23 cellular contexts compared by ENCODE assay signal in the genomic region with DNA sequence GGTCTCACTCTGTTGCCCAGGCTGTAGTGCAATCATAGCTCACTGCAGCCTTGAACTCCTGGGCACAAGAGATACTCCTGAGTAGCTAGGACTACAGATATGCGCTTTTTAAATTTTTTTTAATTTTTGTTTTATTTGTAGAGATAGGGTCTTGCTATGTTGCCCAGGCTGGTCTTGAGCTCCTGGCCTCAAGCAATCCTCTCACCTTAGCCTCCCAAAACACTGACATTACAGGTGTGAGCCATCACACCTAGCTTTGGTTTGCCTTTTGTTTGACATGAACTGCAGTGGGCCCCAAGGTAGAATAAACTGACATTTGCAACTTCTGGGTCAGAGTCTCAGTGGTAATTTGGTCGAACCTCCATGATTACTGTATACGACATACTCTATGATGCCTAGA. TPM values are rescaled to one million over a fixed set of nuclear protein-coding genes. Genes with fewer than 3 reads are reported as not detected.
DNase-seq lines count a peak whose midpoint lies in the region; ATAC-seq, FAIRE-seq and TF ChIP-seq lines count a peak whose summit lies in the region.
"Had no signal": no experiment of that assay in that cellular context is flagged by ENCODE, and none has a peak within 500 bp of the region (broad histone marks: within the 10 kb centered on the region; RNA-seq: fewer than 3 reads in every experiment).

No MANE protein-coding gene starts in this region.

- ATAC-seq in HepG2 (no peak), right lobe of liver (no peak), K562 (no peak)
- ATAC-seq: GM12878 had no signal

- intact Hi-C loops in HepG2 (cut with micrococcal nuclease; ENCODE audit: unreplicated experiment), result no loop called here
- intact Hi-C loops in right lobe of liver (cut with DNase I), result no loop called here
- intact Hi-C loops in K562 (cut with micrococcal nuclease), result no loop called here

- H3K27me3 ChIP-seq in HepG2 (ENCODE audit: control insufficient read depth in 1 of 2, insufficient read depth in 2 of 2, low read length in 2 of 2) (no peaks in the 10 kb centered on the region), right lobe of liver (no peaks in the 10 kb centered on the region), K562 (ENCODE audit: control insufficient read depth in 2 of 2, insufficient read depth in 2 of 2, low read length in 2 of 2) (no peaks in the 10 kb centered on the region)
- H3K27me3 ChIP-seq: BE2C, BLaER1 had no signal

- H4K20me1 ChIP-seq in HepG2 (ENCODE audit: insufficient read depth, low read length), result no peaks in the 10 kb centered on the region
- H4K20me1 ChIP-seq in K562 (replicated peaks; ENCODE audit: control insufficient read depth, insufficient read depth, low read length), result no peaks in the 10 kb centered on the region
- H4K20me1 ChIP-seq: BLaER1 had no signal

- FAIRE-seq in HepG2 (lab: Jason Lieb, UNC) (no peak), K562 (lab: Jason Lieb, UNC) (no peak)
- FAIRE-seq: A204.1, GM12878, GM18507 had no signal

- CTCF ChIA-PET in HepG2 (lab: Yijun Ruan, JAX; ENCODE audit: low intra/inter-chr PET ratio, low total read pairs), result no interaction called here
- CTCF ChIA-PET in K562 (lab: Yijun Ruan, JAX; ENCODE audit: low intra/inter-chr PET ratio), result no interaction called here

- 62% methylated on average over 3 of the region's 3 CpGs for WGBS in HepG2 (ENCODE audit: low lambda C conversion rate)
- 86% methylated on average over 3 of the region's 3 CpGs for WGBS in right lobe of liver (ENCODE audit: insufficient coverage, low coverage, low lambda C conversion rate, missing lambda C conversion rate)
- WGBS in K562 (ENCODE audit: insufficient coverage, low coverage, missing lambda C conversion rate), result 67% methylated on average over 3 of the region's 3 CpGs

- no peak for TF ChIP-seq POLR2A in HepG2 (IDR thresholded peaks at IDR 0.05; ENCODE audit: insufficient read depth in 1 of 2, low read depth in 2 of 2, low read length in 2 of 2)
- no peak for TF ChIP-seq POLR2A in right lobe of liver (IDR thresholded peaks at IDR 0.05)
- no peak for TF ChIP-seq POLR2A in K562 (conservative IDR thresholded peaks at IDR 0.05)

- no peak overlapping the region for H3K4me2 ChIP-seq in HepG2 (ENCODE audit: low read depth, low read length)
- H3K4me2 ChIP-seq in K562 (ENCODE audit: insufficient read depth, low read length), result no peak overlapping the region

- H3K4me3 ChIP-seq in HepG2 (replicated peaks in 1 of 3; ENCODE audit: insufficient read depth in 1 of 3, low read depth in 2 of 3, low read length in 3 of 3), result no peak overlapping the region
- no peak overlapping the region for H3K4me3 ChIP-seq in right lobe of liver
- H3K4me3 ChIP-seq in K562, result no peak overlapping the region
- H3K4me3 ChIP-seq: BLaER1, GM12878 had no signal

- H3K4me1 ChIP-seq in HepG2 (ENCODE audit: insufficient read depth, low read length), result peaks cover 41% of the 10 kb centered on the region
- no peaks in the 10 kb centered on the region for H3K4me1 ChIP-seq in right lobe of liver
- peaks cover 0 to 8% of the 10 kb centered on the region in 2 experiments; a peak in 2 of 5 replicates for H3K4me1 ChIP-seq in K562 (replicated peaks in 1 of 2; ENCODE audit: control insufficient read depth in 2 of 2, insufficient read depth in 2 of 2, low read length in 2 of 2)
- H3K4me1 ChIP-seq: BE2C had no signal

- H3K79me2 ChIP-seq in HepG2 (ENCODE audit: insufficient read depth, low read length) (no peaks in the 10 kb centered on the region), K562 (ENCODE audit: control insufficient read depth, insufficient read depth, low read length) (no peaks in the 10 kb centered on the region)

- TF ChIP-seq EP300 in HepG2 (IDR thresholded peaks at IDR 0.05; ENCODE audit: low read depth in 2 of 2, low read length in 2 of 2) (no peak), HepG2 (CRISPR knock-in tag; IDR thresholded peaks at IDR 0.05; ENCODE audit: borderline replicate concordance) (no peak), K562 (IDR thresholded peaks at IDR 0.05; ENCODE audit: low read length) (no peak)

- TF ChIP-seq CTCF in HepG2 (CRISPR knock-in tag; IDR thresholded peaks at IDR 0.05), result no peak
- no peak for TF ChIP-seq CTCF in right lobe of liver (IDR thresholded peaks at IDR 0.05)
- TF ChIP-seq CTCF in K562 (IDR thresholded peaks at IDR 0.05 in 2 of 3, conservative IDR thresholded peaks at IDR 0.05 in 1 of 3; ENCODE audit: insufficient read depth in 2 of 3, low read depth in 1 of 3, low read length in 3 of 3), result no peak

- no peak overlapping the region for H3K27ac ChIP-seq in HepG2 (ENCODE audit: extremely low read length, insufficient read depth, low read length)
- no peak overlapping the region for H3K27ac ChIP-seq in right lobe of liver
- no peak overlapping the region for H3K27ac ChIP-seq in K562 (ENCODE audit: extremely low read depth, low read depth, low read length)
- H3K27ac ChIP-seq: BLaER1 had no signal

- no peak for DNase-seq in HepG2 (ENCODE audit: low spot score)
- no peak for DNase-seq in right lobe of liver
- no peak for DNase-seq in K562 (ENCODE audit: extremely low read depth in 1 of 4, low spot score in 3 of 4)
- no peak for DNase-seq in NCI-H1694 (lab: John Stamatoyannopoulos, UW)
- DNase-seq: 8988T; ACHN; BE2C; C1 segment of cervical spinal cord; CD4-positive, alpha-beta memory T cell; CD4-positive, CD25-positive, alpha-beta regulatory T cell; CD8-positive, alpha-beta memory T cell; COR-L47; DMS 273 treated with DMSO at 0.1 percent for 48 hours; DMS153; DMS53; DMS79; DND-41; EL; GDM1 had no signal

- no peaks in the 10 kb centered on the region for H3K36me3 ChIP-seq in HepG2 (replicated peaks in 1 of 2; ENCODE audit: control insufficient read depth in 1 of 2, insufficient read depth in 2 of 2, low read length in 2 of 2)
- no peaks in the 10 kb centered on the region for H3K36me3 ChIP-seq in right lobe of liver
- H3K36me3 ChIP-seq in K562 (ENCODE audit: control insufficient read depth, insufficient read depth, low read length), result no peaks in the 10 kb centered on the region
- H3K36me3 ChIP-seq: BE2C, BLaER1 had no signal

- BruUV-seq in HepG2 (replicated peaks; lab: Mats Ljungman, UMichigan) (no TSS peak), K562 (replicated peaks; lab: Mats Ljungman, UMichigan) (no TSS peak)

- H2AFZ ChIP-seq in HepG2 (ENCODE audit: low read length) (no peak overlapping the region), K562 (ENCODE audit: low read depth, low read length) (no peak overlapping the region)

- in situ Hi-C loops in HepG2 (cut with HindIII; ENCODE audit: extremely low pct_ligation_motif_present, low pct_unique_long_range_greater_than_20kb), result no loop called here
- in situ Hi-C loops in K562 (cut with MboI), result no loop called here

- no peaks in the 10 kb centered on the region for H3K9me3 ChIP-seq in HepG2 (ENCODE audit: low read length)
- no peaks in the 10 kb centered on the region for H3K9me3 ChIP-seq in right lobe of liver
- H3K9me3 ChIP-seq in K562 (replicated peaks; ENCODE audit: control insufficient read depth, insufficient read depth, low read depth, low read length), result no peaks in the 10 kb centered on the region
- H3K9me3 ChIP-seq: BE2C, BLaER1 had no signal

- POLR2A ChIA-PET in HepG2 (lab: Yijun Ruan, JAX) (no interaction called here), K562 (lab: Yijun Ruan, JAX) (interaction anchor here (0.6 to 2.2 kb wide), 2 partner anchors 8 to 514 kb away, joined by 3 to 7 read pairs; a partner anchor contains a TSS)

- no peak for TF ChIP-seq RAD21 in HepG2 (CRISPR knock-in tag; IDR thresholded peaks at IDR 0.05)
- TF ChIP-seq RAD21 in K562 (CRISPR knock-in tag; conservative IDR thresholded peaks at IDR 0.05 in 1 of 2, IDR thresholded peaks at IDR 0.05 in 1 of 2), result no peak

- no peaks in the 10 kb centered on the region for H3K9me1 ChIP-seq in K562 (ENCODE audit: control insufficient read depth, insufficient read depth, low read length)

- H3K9ac ChIP-seq in HepG2 (ENCODE audit: insufficient read depth, low read depth, low read length), result no peak overlapping the region
- no peak overlapping the region for H3K9ac ChIP-seq in K562 (ENCODE audit: insufficient read depth in 1 of 2, low read depth in 2 of 2, low read length in 2 of 2)
- H3K9ac ChIP-seq: BLaER1 had no signal

RNA-seq across cellular contexts. Expression of a gene that starts 7.9 kb away (rescaled TPM):
- total RNA-seq in HepG2 (2016; rRNA removed; fragmentation: Illumina TruSeq; extraction: Trizol), result 33.0 and 67.1 TPM in 2 replicates
- 7.8 and 8.7 TPM in 2 replicates for total RNA-seq in HepG2 (2016; cell fraction: cytosol; rRNA removed; fragmentation: Illumina TruSeq; extraction: Trizol; ENCODE audit: low read depth)
- total RNA-seq in HepG2 (2016; cell fraction: insoluble cytoplasmic fraction; rRNA removed; fragmentation: Illumina TruSeq; extraction: Trizol), result 35.9 and 65.9 TPM in 2 replicates
- 12.8 and 15.8 TPM in 2 replicates for total RNA-seq in HepG2 (2016; cell fraction: membrane; rRNA removed; fragmentation: Illumina TruSeq; extraction: Trizol)
- 56.9 and 66.9 TPM in 2 replicates for total RNA-seq in HepG2 (2016; cell fraction: nucleus; rRNA removed; fragmentation: Illumina TruSeq; extraction: Trizol)
- 113 and 128 TPM in 2 replicates for polyA plus RNA-seq in HepG2 (2011; rRNA removed)
- polyA plus RNA-seq in HepG2 (2011; cell fraction: cytosol; rRNA removed), result 84.8 and 112 TPM in 2 replicates
- polyA plus RNA-seq in HepG2 (2011; cell fraction: nucleus; rRNA removed), result 44.6 and 56.4 TPM in 2 replicates
- polyA plus RNA-seq in HepG2 (2012), result 68.1 and 93.6 TPM in 2 replicates
- polyA plus RNA-seq in HepG2 (2016; cell fraction: cytosol; fragmentation: Illumina TruSeq; extraction: Trizol; ENCODE audit: low read depth), result 5.5 and 5.9 TPM in 2 replicates
- polyA plus RNA-seq in HepG2 (2016; cell fraction: insoluble cytoplasmic fraction; fragmentation: Illumina TruSeq; extraction: Trizol; ENCODE audit: low read depth), result 29.1 and 32.5 TPM in 2 replicates
- polyA plus RNA-seq in HepG2 (2016; cell fraction: membrane; fragmentation: Illumina TruSeq; extraction: Trizol; ENCODE audit: low read depth), result 10.1 and 10.8 TPM in 2 replicates
- 67.7 and 72.3 TPM in 2 replicates for polyA plus RNA-seq in HepG2 (2016; cell fraction: nucleus; fragmentation: Illumina TruSeq; extraction: Trizol; ENCODE audit: insufficient read depth, low read depth)
- 68.3 and 118 TPM in 2 replicates for polyA minus RNA-seq in HepG2 (2011; rRNA and poly(A)+ RNA removed; ENCODE audit: low replicate concordance)
- 52.8 and 100 TPM in 2 replicates for polyA minus RNA-seq in HepG2 (2011; cell fraction: cytosol; rRNA and poly(A)+ RNA removed)
- polyA minus RNA-seq in HepG2 (2011; cell fraction: nucleus; rRNA and poly(A)+ RNA removed), result 33.3 and 50.8 TPM in 2 replicates
- 10 to 100 TPM; 42.7 to 52.7 (median 49.4) TPM for total RNA-seq in right lobe of liver
- total RNA-seq in K562 (2011; cell fraction: chromatin; rRNA removed; ENCODE audit: low replicate concordance), result 79.2 and 97.0 TPM in 2 replicates
- total RNA-seq in K562 (2011; cell fraction: nucleolus; rRNA removed), result 133 and 137 TPM in 2 replicates
- total RNA-seq in K562 (2011; cell fraction: nucleoplasm; rRNA removed), result 92.6 and 108 TPM in 2 replicates
- total RNA-seq in K562 (2014; rRNA removed), result 32.2 and 37.6 TPM in 2 replicates
- 36.3 and 44.2 TPM in 2 replicates for total RNA-seq in K562 (2014; rRNA removed; fragmentation: Illumina TruSeq; extraction: Trizol)
- total RNA-seq in K562 (2015; rRNA removed; fragmentation: Illumina TruSeq; extraction: Trizol), result 49.1 and 49.2 TPM in 2 replicates
- total RNA-seq in K562 (2021), result 59.8 and 62.5 TPM in 2 replicates
- polyA plus RNA-seq in K562 (2011; rRNA removed), result 46.3 and 69.6 TPM in 2 replicates
- polyA plus RNA-seq in K562 (2011; cell fraction: cytosol; rRNA removed), result 57.6 and 65.0 TPM in 2 replicates
- 48.7 and 58.2 TPM in 2 replicates for polyA plus RNA-seq in K562 (2011; cell fraction: nucleus; rRNA removed)
- polyA plus RNA-seq in K562 (2012), result 56.7 and 94.0 TPM in 2 replicates
- polyA plus RNA-seq in K562 (2014; fragmentation: Illumina TruSeq; extraction: Trizol), result 54.3 and 62.1 TPM in 2 replicates
- polyA plus RNA-seq in K562 (2014; fragmentation: Nextera tagmentation; extraction: Ambion mirVana), result 10 to 100 TPM; 77.6 to 85.9 TPM
- polyA plus RNA-seq in K562 (2014; rRNA removed), result 33.5 and 33.7 TPM in 2 replicates
- polyA minus RNA-seq in K562 (2011; rRNA and poly(A)+ RNA removed), result 54.1 and 65.3 TPM in 2 replicates
- 44.3 and 55.8 TPM in 2 replicates for polyA minus RNA-seq in K562 (2011; cell fraction: cytosol; rRNA and poly(A)+ RNA removed)
- 30.4 and 50.2 TPM in 2 replicates for polyA minus RNA-seq in K562 (2011; cell fraction: nucleus; rRNA and poly(A)+ RNA removed)

RNA-seq across cellular contexts. Expression of a gene that starts 7.9 kb away (rescaled TPM):
- 4.4 and 5.7 TPM in 2 replicates for total RNA-seq in HepG2 (2016; rRNA removed; fragmentation: Illumina TruSeq; extraction: Trizol)
- total RNA-seq in HepG2 (2016; cell fraction: cytosol; rRNA removed; fragmentation: Illumina TruSeq; extraction: Trizol; ENCODE audit: low read depth), result 0.26 and 0.40 TPM in 2 replicates
- total RNA-seq in HepG2 (2016; cell fraction: insoluble cytoplasmic fraction; rRNA removed; fragmentation: Illumina TruSeq; extraction: Trizol), result 4.5 and 5.9 TPM in 2 replicates
- total RNA-seq in HepG2 (2016; cell fraction: membrane; rRNA removed; fragmentation: Illumina TruSeq; extraction: Trizol), result 1.4 and 1.6 TPM in 2 replicates
- 11.1 and 12.5 TPM in 2 replicates for total RNA-seq in HepG2 (2016; cell fraction: nucleus; rRNA removed; fragmentation: Illumina TruSeq; extraction: Trizol)
- polyA plus RNA-seq in HepG2 (2011; rRNA removed), result 1.8 and 1.9 TPM in 2 replicates
- 1.6 and 1.8 TPM in 2 replicates for polyA plus RNA-seq in HepG2 (2011; cell fraction: cytosol; rRNA removed)
- polyA plus RNA-seq in HepG2 (2011; cell fraction: nucleus; rRNA removed), result 5.0 and 5.7 TPM in 2 replicates
- polyA plus RNA-seq in HepG2 (2012), result 0.65 and 0.80 TPM in 2 replicates
- polyA plus RNA-seq in HepG2 (2016; cell fraction: cytosol; fragmentation: Illumina TruSeq; extraction: Trizol; ENCODE audit: low read depth), result 0.08 and 0.10 TPM in 2 replicates
- 0.82 and 0.84 TPM in 2 replicates for polyA plus RNA-seq in HepG2 (2016; cell fraction: insoluble cytoplasmic fraction; fragmentation: Illumina TruSeq; extraction: Trizol; ENCODE audit: low read depth)
- polyA plus RNA-seq in HepG2 (2016; cell fraction: membrane; fragmentation: Illumina TruSeq; extraction: Trizol; ENCODE audit: low read depth), result 0.21 and 0.29 TPM in 2 replicates
- polyA plus RNA-seq in HepG2 (2016; cell fraction: nucleus; fragmentation: Illumina TruSeq; extraction: Trizol; ENCODE audit: insufficient read depth, low read depth), result 1.8 and 2.0 TPM in 2 replicates
- 22.3 and 28.3 TPM in 2 replicates for polyA minus RNA-seq in HepG2 (2011; rRNA and poly(A)+ RNA removed; ENCODE audit: low replicate concordance)
- polyA minus RNA-seq in HepG2 (2011; cell fraction: cytosol; rRNA and poly(A)+ RNA removed), result 6.1 and 6.3 TPM in 2 replicates
- polyA minus RNA-seq in HepG2 (2011; cell fraction: nucleus; rRNA and poly(A)+ RNA removed), result 14.9 and 19.1 TPM in 2 replicates
- 1 to 10 TPM; 2.8 to 3.8 (median 3.4) TPM for total RNA-seq in right lobe of liver
- total RNA-seq in K562 (2011; cell fraction: chromatin; rRNA removed; ENCODE audit: low replicate concordance), result 40.9 and 48.8 TPM in 2 replicates
- total RNA-seq in K562 (2011; cell fraction: nucleolus; rRNA removed), result 39.2 and 40.9 TPM in 2 replicates
- total RNA-seq in K562 (2011; cell fraction: nucleoplasm; rRNA removed), result 41.9 and 44.7 TPM in 2 replicates
- total RNA-seq in K562 (2014; rRNA removed), result 3.1 and 4.7 TPM in 2 replicates
- total RNA-seq in K562 (2014; rRNA removed; fragmentation: Illumina TruSeq; extraction: Trizol), result 4.5 and 5.2 TPM in 2 replicates
- total RNA-seq in K562 (2015; rRNA removed; fragmentation: Illumina TruSeq; extraction: Trizol), result 5.8 and 5.9 TPM in 2 replicates
- 8.0 and 8.4 TPM in 2 replicates for total RNA-seq in K562 (2021)
- 3.2 and 4.6 TPM in 2 replicates for polyA plus RNA-seq in K562 (2011; rRNA removed)
- 4.0 and 5.7 TPM in 2 replicates for polyA plus RNA-seq in K562 (2011; cell fraction: cytosol; rRNA removed)
- 8.2 and 8.6 TPM in 2 replicates for polyA plus RNA-seq in K562 (2011; cell fraction: nucleus; rRNA removed)
- polyA plus RNA-seq in K562 (2012), result 1.1 and 1.7 TPM in 2 replicates
- 2.0 and 2.1 TPM in 2 replicates for polyA plus RNA-seq in K562 (2014; fragmentation: Illumina TruSeq; extraction: Trizol)
- polyA plus RNA-seq in K562 (2014; fragmentation: Nextera tagmentation; extraction: Ambion mirVana), result under 1 TPM; 0.08 to 0.32 TPM
- 3.0 TPM in 2 replicates for polyA plus RNA-seq in K562 (2014; rRNA removed)
- polyA minus RNA-seq in K562 (2011; rRNA and poly(A)+ RNA removed), result 15.4 and 17.8 TPM in 2 replicates
- 6.3 and 7.1 TPM in 2 replicates for polyA minus RNA-seq in K562 (2011; cell fraction: cytosol; rRNA and poly(A)+ RNA removed)
- polyA minus RNA-seq in K562 (2011; cell fraction: nucleus; rRNA and poly(A)+ RNA removed), result 16.0 and 22.5 TPM in 2 replicates

RNA-seq across cellular contexts. Expression of a gene that starts 9.0 kb away (rescaled TPM):
- total RNA-seq in HepG2 (2016; rRNA removed; fragmentation: Illumina TruSeq; extraction: Trizol) (46.1 and 54.2 TPM in 2 replicates), right lobe of liver (10 to 100 TPM; 33.1 to 54.9 (median 46.8) TPM), K562 (2014; rRNA removed) (32.2 and 44.3 TPM in 2 replicates), K562 (2014; rRNA removed; fragmentation: Illumina TruSeq; extraction: Trizol) (45.9 and 48.2 TPM in 2 replicates), K562 (2015; rRNA removed; fragmentation: Illumina TruSeq; extraction: Trizol) (53.0 and 53.7 TPM in 2 replicates), K562 (2021) (78.4 and 79.0 TPM in 2 replicates)
- total RNA-seq in HepG2 (2016; cell fraction: cytosol; rRNA removed; fragmentation: Illumina TruSeq; extraction: Trizol; ENCODE audit: low read depth), result 26.6 and 28.3 TPM in 2 replicates
- 34.2 and 54.9 TPM in 2 replicates for total RNA-seq in HepG2 (2016; cell fraction: insoluble cytoplasmic fraction; rRNA removed; fragmentation: Illumina TruSeq; extraction: Trizol)
- total RNA-seq in HepG2 (2016; cell fraction: membrane; rRNA removed; fragmentation: Illumina TruSeq; extraction: Trizol), result 85.6 and 91.0 TPM in 2 replicates
- 39.9 and 50.8 TPM in 2 replicates for total RNA-seq in HepG2 (2016; cell fraction: nucleus; rRNA removed; fragmentation: Illumina TruSeq; extraction: Trizol)
- polyA plus RNA-seq in HepG2 (2011; rRNA removed) (86.2 and 119 TPM in 2 replicates), K562 (2011; rRNA removed) (102 and 121 TPM in 2 replicates), K562 (2014; fragmentation: Illumina TruSeq; extraction: Trizol) (84.8 and 96.3 TPM in 2 replicates), K562 (2014; fragmentation: Nextera tagmentation; extraction: Ambion mirVana) (10 to 100 TPM in 1 of 2 experiments, 1 to 10 TPM in 1; 10.0 to 10.1 TPM), K562 (2014; rRNA removed) (56.0 and 57.9 TPM in 2 replicates)
- 84.4 and 95.4 TPM in 2 replicates for polyA plus RNA-seq in HepG2 (2011; cell fraction: cytosol; rRNA removed)
- 22.0 and 27.3 TPM in 2 replicates for polyA plus RNA-seq in HepG2 (2011; cell fraction: nucleus; rRNA removed)
- 67.7 and 77.4 TPM in 2 replicates for polyA plus RNA-seq in HepG2 (2012)
- polyA plus RNA-seq in HepG2 (2016; cell fraction: cytosol; fragmentation: Illumina TruSeq; extraction: Trizol; ENCODE audit: low read depth), result 56.8 and 61.8 TPM in 2 replicates
- polyA plus RNA-seq in HepG2 (2016; cell fraction: insoluble cytoplasmic fraction; fragmentation: Illumina TruSeq; extraction: Trizol; ENCODE audit: low read depth), result 67.1 and 72.0 TPM in 2 replicates
- 112 and 133 TPM in 2 replicates for polyA plus RNA-seq in HepG2 (2016; cell fraction: membrane; fragmentation: Illumina TruSeq; extraction: Trizol; ENCODE audit: low read depth)
- polyA plus RNA-seq in HepG2 (2016; cell fraction: nucleus; fragmentation: Illumina TruSeq; extraction: Trizol; ENCODE audit: insufficient read depth, low read depth), result 93.0 and 101 TPM in 2 replicates
- 51.0 and 179 TPM in 2 replicates for polyA minus RNA-seq in HepG2 (2011; rRNA and poly(A)+ RNA removed; ENCODE audit: low replicate concordance)
- 49.0 and 49.8 TPM in 2 replicates for polyA minus RNA-seq in HepG2 (2011; cell fraction: cytosol; rRNA and poly(A)+ RNA removed)
- polyA minus RNA-seq in HepG2 (2011; cell fraction: nucleus; rRNA and poly(A)+ RNA removed), result 10.0 and 11.6 TPM in 2 replicates
- 33.2 and 42.2 TPM in 2 replicates for total RNA-seq in K562 (2011; cell fraction: chromatin; rRNA removed; ENCODE audit: low replicate concordance)
- total RNA-seq in K562 (2011; cell fraction: nucleolus; rRNA removed), result 24.0 and 29.7 TPM in 2 replicates
- total RNA-seq in K562 (2011; cell fraction: nucleoplasm; rRNA removed), result 70.5 and 79.8 TPM in 2 replicates
- 92.4 and 105 TPM in 2 replicates for polyA plus RNA-seq in K562 (2011; cell fraction: cytosol; rRNA removed)
- 18.5 and 26.1 TPM in 2 replicates for polyA plus RNA-seq in K562 (2011; cell fraction: nucleus; rRNA removed)
- polyA plus RNA-seq in K562 (2012), result 77.1 and 115 TPM in 2 replicates
- 72.7 and 87.4 TPM in 2 replicates for polyA minus RNA-seq in K562 (2011; rRNA and poly(A)+ RNA removed)
- 47.1 and 51.0 TPM in 2 replicates for polyA minus RNA-seq in K562 (2011; cell fraction: cytosol; rRNA and poly(A)+ RNA removed)
- 6.2 and 6.4 TPM in 2 replicates for polyA minus RNA-seq in K562 (2011; cell fraction: nucleus; rRNA and poly(A)+ RNA removed)
